8 cellular contexts compared by ENCODE assay signal in the genomic region with DNA sequence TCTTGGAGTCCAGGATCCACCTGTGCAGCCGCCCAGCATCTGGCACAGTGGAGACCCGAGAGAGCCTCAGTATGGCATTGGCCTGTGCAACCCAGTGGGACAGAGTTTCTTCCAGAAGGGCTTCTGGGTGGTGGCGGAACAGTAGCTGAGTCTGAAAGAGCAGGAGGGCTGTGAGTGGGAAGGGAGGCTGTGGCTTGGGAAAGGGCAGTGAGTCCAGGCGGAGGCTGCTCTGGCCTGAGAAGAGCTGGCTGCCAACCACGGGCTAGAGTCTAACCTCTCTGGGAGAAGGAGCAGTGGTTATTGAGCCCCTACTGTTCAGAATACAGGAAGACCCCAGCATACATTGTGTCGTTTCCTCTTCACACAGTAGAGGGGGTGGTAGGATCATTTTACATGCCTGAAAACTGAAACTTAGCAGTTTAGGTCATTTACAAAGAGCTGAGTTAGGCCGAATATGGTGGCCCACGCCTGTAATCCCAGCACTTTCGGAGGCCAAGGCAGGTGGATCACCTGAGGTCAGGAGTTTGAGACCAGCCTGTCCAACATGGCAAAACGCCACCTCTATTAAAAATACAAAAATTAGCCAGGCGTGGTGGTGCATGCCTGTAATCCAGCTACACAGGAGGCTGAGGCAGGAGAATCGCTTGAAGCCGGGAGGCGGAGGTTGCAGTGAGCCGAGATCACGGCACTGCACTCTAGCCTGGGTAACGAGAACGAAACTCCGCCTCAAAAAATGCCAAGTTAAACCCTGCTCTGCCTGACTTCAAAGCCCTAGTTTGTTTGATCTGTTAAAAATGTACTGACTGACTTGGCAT. TPM values are rescaled to one million over a fixed set of nuclear protein-coding genes. Genes with fewer than 3 reads are reported as not detected.
DNase-seq lines count a peak whose midpoint lies in the region; ATAC-seq and TF ChIP-seq lines count a peak whose summit lies in the region.

No MANE protein-coding gene starts in this region.

- H3K27ac Mint-ChIP-seq in activated T-helper 2 cell treated with anti-CD3 and anti-CD28 coated beads, Interferon-gamma antibody, Interleukin-2, Interleukin-4, amounts not matched to agents 10 μg/mL and 5 μg/mL and 100 μg/mL, durations not matched to agents 14 hours and 24 hours and 36 hours, result peak overlapping the region; percentile 97

- peaks cover 0 to 44% (median 41%) of the 10 kb centered on the region in 4 donors for H3K4me1 ChIP-seq in sigmoid colon

- H3K27ac ChIP-seq in sigmoid colon, result peak overlapping the region in 3 of 4 donors; percentile 11 to 40 (median 25)

- POLR2A ChIA-PET in AG04449 (lab: Yijun Ruan, JAX), result interaction anchor here (0.6 to 1.0 kb wide), 3 partner anchors 12 to 378 kb away, joined by 3 read pairs; no protein-coding TSS in a partner anchor

- peak overlapping the region; percentile 31 for H3K4me3 ChIP-seq in AG04449 (ENCODE audit: low read depth, low read length)
- no peak overlapping the region for H3K4me3 ChIP-seq in sigmoid colon

- no peaks in the 10 kb centered on the region for H3K27me3 ChIP-seq in sigmoid colon

- peaks cover 63% of the 10 kb centered on the region for H3K4me1 Mint-ChIP-seq in activated T-helper 2 cell treated with anti-CD3 and anti-CD28 coated beads, Interferon-gamma antibody, Interleukin-2, Interleukin-4, amounts not matched to agents 10 μg/mL and 5 μg/mL and 100 μg/mL, durations not matched to agents 14 hours and 24 hours and 36 hours (ENCODE audit: low read depth)

- intact Hi-C loops in activated T-helper 2 cell treated with anti-CD3 and anti-CD28 coated beads, Interferon-gamma antibody, Interleukin-2, Interleukin-4, amounts not matched to agents 10 μg/mL and 5 μg/mL and 100 μg/mL, durations not matched to agents 14 hours and 24 hours and 36 hours (cut with micrococcal nuclease), result loop anchor here (1.0 to 10.0 kb wide), 5 partner anchors 11 to 710 kb away; partner anchors contain the start of gene POLG
- intact Hi-C loops in Right ventricle myocardium superior (cut with DNase I), result no loop called here
- intact Hi-C loops in sigmoid colon (cut with DNase I), result loop anchor here (5.0 kb wide), 2 partner anchors 77 to 273 kb away; partner anchors contain the start of genes DET1 and HAPLN3

- WGBS in sigmoid colon, 2 donors, result 53 to 58% methylated on average over 19 of the region's 19 CpGs

- peak; percentile 39 for ATAC-seq in GM18873 (IDR thresholded peaks at IDR 0.05; ENCODE audit: low FRiP score, unreplicated experiment)
- ATAC-seq in Right ventricle myocardium superior (ENCODE audit: poor library complexity), result peak; percentile 29

- DNase-seq in AG04449 (ENCODE audit: low read depth, low spot score), result no peak
- DNase-seq in HT1080 (ENCODE audit: low read depth), result peak; percentile 39
- DNase-seq in activated T-helper 2 cell treated with anti-CD3 and anti-CD28 coated beads, Interferon-gamma antibody, Interleukin-2, Interleukin-4, amounts not matched to agents 10 μg/mL and 5 μg/mL and 100 μg/mL, durations not matched to agents 14 hours and 24 hours and 36 hours (ENCODE audit: low spot score), result no peak
- no peak for DNase-seq in Right ventricle myocardium superior
- DNase-seq in sigmoid colon, result peak; percentile 56
- DNase-seq in NCI-H345 treated with DMSO at 0.1 percent for 48 hours (lab: John Stamatoyannopoulos, UW; ENCODE audit: unreplicated experiment), result no peak
- no peak for DNase-seq in NCI-H2081 (lab: John Stamatoyannopoulos, UW)

- H3K9me3 ChIP-seq in sigmoid colon, result no peaks in the 10 kb centered on the region

- H3K36me3 Mint-ChIP-seq in activated T-helper 2 cell treated with anti-CD3 and anti-CD28 coated beads, Interferon-gamma antibody, Interleukin-2, Interleukin-4, amounts not matched to agents 10 μg/mL and 5 μg/mL and 100 μg/mL, durations not matched to agents 14 hours and 24 hours and 36 hours (ENCODE audit: low read depth), result peaks cover 72% of the 10 kb centered on the region

- H3K36me3 ChIP-seq in sigmoid colon, result peaks cover 0 to 35% (median 9%) of the 10 kb centered on the region in 4 donors

- TF ChIP-seq EP300 in sigmoid colon (IDR thresholded peaks at IDR 0.05), result no peak

- H3K4me3 Mint-ChIP-seq in activated T-helper 2 cell treated with anti-CD3 and anti-CD28 coated beads, Interferon-gamma antibody, Interleukin-2, Interleukin-4, amounts not matched to agents 10 μg/mL and 5 μg/mL and 100 μg/mL, durations not matched to agents 14 hours and 24 hours and 36 hours (ENCODE audit: low read depth), result peak overlapping the region; percentile 95

- H3K27me3 Mint-ChIP-seq in activated T-helper 2 cell treated with anti-CD3 and anti-CD28 coated beads, Interferon-gamma antibody, Interleukin-2, Interleukin-4, amounts not matched to agents 10 μg/mL and 5 μg/mL and 100 μg/mL, durations not matched to agents 14 hours and 24 hours and 36 hours (ENCODE audit: low read depth), result peaks cover 3% of the 10 kb centered on the region

- peak; percentile 43 for TF ChIP-seq CTCF in AG04449 (IDR thresholded peaks at IDR 0.05; ENCODE audit: insufficient read depth, low read length, missing control alignments)
- TF ChIP-seq CTCF in sigmoid colon (IDR thresholded peaks at IDR 0.05), result peak in 3 of 4 experiments; percentile 23 to 37 (median 26)

- TF ChIP-seq POLR2A in sigmoid colon (IDR thresholded peaks at IDR 0.05), result no peak

- no peaks in the 10 kb centered on the region for H3K9me3 Mint-ChIP-seq in activated T-helper 2 cell treated with anti-CD3 and anti-CD28 coated beads, Interferon-gamma antibody, Interleukin-2, Interleukin-4, amounts not matched to agents 10 μg/mL and 5 μg/mL and 100 μg/mL, durations not matched to agents 14 hours and 24 hours and 36 hours

- CTCF ChIA-PET in AG04449 (lab: Yijun Ruan, JAX), result interaction anchor here (0.6 to 2.8 kb wide), 10 partner anchors 10 to 267 kb away, joined by 3 to 27 read pairs (median 5); partner anchors contain the start of gene ISG20

RNA-seq across cellular contexts. Expression of gene AEN, which starts 3.2 kb away (rescaled TPM):
- total RNA-seq in HT1080 (2014; rRNA removed; shearing (Covaris generic)), result 137 and 162 TPM in 2 replicates
- 68.9 and 73.8 TPM in 2 replicates for polyA plus RNA-seq in HT1080 (2015; cell fraction: cytosol; rRNA removed)
- 98.0 and 98.9 TPM in 2 replicates for polyA plus RNA-seq in HT1080 (2015; cell fraction: nucleus; rRNA removed)
- total RNA-seq in activated T-helper 2 cell treated with anti-CD3 and anti-CD28 coated beads, Interferon-gamma antibody, Interleukin-2, Interleukin-4, amounts not matched to agents 10 μg/mL and 5 μg/mL and 100 μg/mL, durations not matched to agents 14 hours and 24 hours and 36 hours, result 52.9 and 54.3 TPM in 2 replicates
- total RNA-seq in Right ventricle myocardium superior, result 10.0 TPM
- 10 to 100 TPM in 2 of 4 donors, 1 to 10 TPM in 2; 5.8 to 18.3 (median 9.4) TPM for total RNA-seq in sigmoid colon
- 10 to 100 TPM in 1 of 3 donors, 1 to 10 TPM in 2; 4.2 to 19.7 (median 8.8) TPM for polyA plus RNA-seq in sigmoid colon

RNA-seq across cellular contexts. Expression of gene ISG20, which starts 14.5 kb away (rescaled TPM):
- total RNA-seq in HT1080 (2014; rRNA removed; shearing (Covaris generic)), result 39.1 and 48.9 TPM in 2 replicates
- polyA plus RNA-seq in HT1080 (2015; cell fraction: cytosol; rRNA removed), result 20.9 and 27.8 TPM in 2 replicates
- 12.1 and 18.8 TPM in 2 replicates for polyA plus RNA-seq in HT1080 (2015; cell fraction: nucleus; rRNA removed)
- total RNA-seq in activated T-helper 2 cell treated with anti-CD3 and anti-CD28 coated beads, Interferon-gamma antibody, Interleukin-2, Interleukin-4, amounts not matched to agents 10 μg/mL and 5 μg/mL and 100 μg/mL, durations not matched to agents 14 hours and 24 hours and 36 hours, result 36.3 and 38.0 TPM in 2 replicates
- total RNA-seq in Right ventricle myocardium superior, result 2.5 TPM
- total RNA-seq in sigmoid colon, result 10 to 100 TPM in 1 of 4 donors, 1 to 10 TPM in 3; 1.9 to 20.1 (median 6.4) TPM
- polyA plus RNA-seq in sigmoid colon, result 100 to 1,000 TPM in 2 of 3 donors, 10 to 100 TPM in 1; 70.9 to 177 (median 153) TPM

Comparison
In these comparisons a context has a peak if more than half of its experiments do, and no peak if none do; other contexts are left out.
1. DNase-seq: peak in HT1080 (single experiment) and sigmoid colon (single experiment); none in AG04449 (single experiment), activated T-helper 2 cell treated with anti-CD3 and anti-CD28 coated beads, Interferon-gamma antibody, Interleukin-2, Interleukin-4, amounts not matched to agents 10 μg/mL and 5 μg/mL and 100 μg/mL, durations not matched to agents 14 hours and 24 hours and 36 hours (single experiment), Right ventricle myocardium superior (single experiment), NCI-H345 treated with DMSO at 0.1 percent for 48 hours (single experiment) and NCI-H2081 (0 of 2).